In the genomic region with DNA sequence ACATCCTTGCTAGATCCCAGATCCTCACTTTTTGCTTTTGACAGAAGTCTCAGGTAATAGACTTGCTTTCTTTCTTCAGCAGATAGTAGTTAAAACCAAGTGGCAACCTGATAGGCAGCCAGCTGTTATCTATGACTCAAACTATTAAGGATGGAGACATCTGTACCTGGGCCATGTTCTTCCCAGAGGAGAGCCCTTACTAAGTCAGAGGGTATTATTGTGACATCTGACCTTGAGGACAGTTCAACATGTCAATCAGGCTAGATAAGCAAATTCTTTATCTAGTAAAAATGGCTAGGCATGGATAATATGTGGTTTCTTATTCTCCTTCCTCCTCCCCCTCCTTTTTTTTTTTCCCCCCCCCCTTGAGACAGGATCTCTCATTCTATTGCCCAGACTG, we compare ENCODE assay signal across 19 cellular contexts.
"Had no signal": no experiment of that assay in that cellular context is flagged by ENCODE, and none has a peak within 500 bp of the region (broad histone marks: within the 10 kb centered on the region; RNA-seq: fewer than 3 reads in every experiment).

No MANE protein-coding gene starts in this region.

- H3K27ac Mint-ChIP-seq: activated CD4-positive, alpha-beta memory T cell treated with anti-CD3 and anti-CD28 coated beads for 36 hours; activated naive CD8-positive, alpha-beta T cell; activated T-helper 1 cell treated with anti-CD3 and anti-CD28 coated beads, Interleukin-12 subunit alpha, Interleukin-12 subunit beta, Interleukin-2, Interleukin-4 antibody, amounts not matched to agents 30 ng/mL and 10 ng/mL and 1 ng/mL, durations not matched to agents 14 hours and 24 hours and 36 hours; mesothelial cell of epicardium had no signal

- H3K4me3 Mint-ChIP-seq: activated CD4-positive, alpha-beta memory T cell treated with anti-CD3 and anti-CD28 coated beads for 36 hours; activated naive CD8-positive, alpha-beta T cell; activated T-helper 1 cell treated with anti-CD3 and anti-CD28 coated beads, Interleukin-12 subunit alpha, Interleukin-12 subunit beta, Interleukin-2, Interleukin-4 antibody, amounts not matched to agents 30 ng/mL and 10 ng/mL and 1 ng/mL, durations not matched to agents 14 hours and 24 hours and 36 hours; mesothelial cell of epicardium; nephron progenitor cell had no signal

- H3K27me3 Mint-ChIP-seq: activated CD4-positive, alpha-beta memory T cell treated with anti-CD3 and anti-CD28 coated beads for 36 hours; activated naive CD8-positive, alpha-beta T cell; progenitor cell of endocrine pancreas had no signal

- DNase-seq: activated CD4-positive, alpha-beta T cell treated with anti-CD3 and anti-CD28 coated beads for 4 hours; activated gamma-delta T cell treated with Interleukin-2 at 50 U/mL for 16 hours; activated T-cell treated with anti-CD3 and anti-CD28 coated beads for 4 hours; amniotic stem cell; hippocampal formation; islet precursor cell; nephron progenitor cell; right cardiac atrium; stimulated activated CD8-positive, alpha-beta memory T cell treated with anti-CD3 and anti-CD28 coated beads, Interleukin-4, amount 100 ng/mL, for 48 hours; stimulated activated naive CD4-positive, alpha-beta T cell treated with Interleukin-2 at 50 U/mL for 16 hours; SW 1271; tibial artery had no signal

- H3K9me3 Mint-ChIP-seq: activated CD4-positive, alpha-beta memory T cell treated with anti-CD3 and anti-CD28 coated beads for 36 hours; activated T-helper 1 cell treated with anti-CD3 and anti-CD28 coated beads, Interleukin-12 subunit alpha, Interleukin-12 subunit beta, Interleukin-2, Interleukin-4 antibody, amounts not matched to agents 30 ng/mL and 10 ng/mL and 1 ng/mL, durations not matched to agents 14 hours and 24 hours and 36 hours; mesothelial cell of epicardium; nephron progenitor cell had no signal

- H3K27ac ChIP-seq: tibial artery had no signal

- H3K4me3 ChIP-seq: lung, skin epidermis, tibial artery had no signal

- H3K36me3 Mint-ChIP-seq: activated CD4-positive, alpha-beta memory T cell treated with anti-CD3 and anti-CD28 coated beads for 36 hours had no signal

- H3K27me3 ChIP-seq: tibial artery had no signal

- H3K9me3 ChIP-seq: tibial artery had no signal
